Comparison of ENCODE assay signal across 22 cellular contexts in the genomic region with DNA sequence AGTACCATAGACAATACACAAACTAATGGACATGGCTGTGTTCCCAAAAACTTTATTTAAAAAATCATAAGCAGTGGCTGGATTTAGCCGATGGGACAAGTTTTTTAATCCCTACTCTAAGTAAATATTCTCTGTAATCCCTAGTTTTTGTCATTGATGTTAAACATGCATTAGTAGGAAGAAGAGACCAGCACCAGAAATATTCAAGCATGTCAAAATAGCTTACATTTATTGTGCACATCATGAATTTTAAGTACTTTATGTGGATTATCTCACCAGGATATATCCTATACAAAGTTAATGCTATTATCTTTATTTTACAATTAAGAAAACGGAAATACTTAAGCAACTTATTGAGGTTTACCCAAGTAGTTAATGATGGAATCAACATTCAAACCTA. TPM values are rescaled to one million over a fixed set of nuclear protein-coding genes. Genes with fewer than 3 reads are reported as not detected.
A peak's percentile ranks its signal among the peaks of the same experiment; 100 is the strongest.
DNase-seq lines count a peak whose midpoint lies in the region; ATAC-seq, FAIRE-seq and TF ChIP-seq lines count a peak whose summit lies in the region.
"Had no signal": no experiment of that assay in that cellular context is flagged by ENCODE, and none has a peak within 500 bp of the region (broad histone marks: within the 10 kb centered on the region; RNA-seq: fewer than 3 reads in every experiment).

No MANE protein-coding gene starts in this region.

- POLR2A ChIA-PET in A673 (lab: Charles Lee; ENCODE audit: low non-redundant PET) (no interaction called here), K562 (lab: Yijun Ruan, JAX) (interaction anchor here (1.0 to 1.1 kb wide), 2 partner anchors 10 to 12 kb away, joined by 3 read pairs; no protein-coding TSS in a partner anchor)

- no peak for TF ChIP-seq RAD21 in K562 (CRISPR knock-in tag; conservative IDR thresholded peaks at IDR 0.05 in 1 of 2, IDR thresholded peaks at IDR 0.05 in 1 of 2)

- no peak for TF ChIP-seq EP300 in K562 (IDR thresholded peaks at IDR 0.05; ENCODE audit: low read length)

- H3K4me1 ChIP-seq in A673 (ENCODE audit: insufficient read depth, low read length, poor library complexity, severe bottlenecking) (peaks cover 17% of the 10 kb centered on the region), K562 (replicated peaks in 1 of 2; ENCODE audit: control insufficient read depth in 2 of 2, insufficient read depth in 2 of 2, low read length in 2 of 2) (no peaks in the 10 kb centered on the region), spleen (no peaks in the 10 kb centered on the region)
- H3K4me1 ChIP-seq: A549, BE2C, BLaER1 had no signal

- no peaks in the 10 kb centered on the region for H3K27me3 Mint-ChIP-seq in osteocyte (ENCODE audit: unreplicated experiment)

- H3K9ac ChIP-seq in K562 (ENCODE audit: insufficient read depth in 1 of 2, low read depth in 2 of 2, low read length in 2 of 2): no peak overlapping the region
- H3K9ac ChIP-seq: BLaER1 had no signal

- H3K27ac Mint-ChIP-seq in osteocyte (ENCODE audit: unreplicated experiment): no peak overlapping the region
- H3K27ac Mint-ChIP-seq: CD14-positive monocyte; CD4-positive, alpha-beta memory T cell; CD4-positive, CD25-positive, alpha-beta regulatory T cell; CD8-positive, alpha-beta memory T cell had no signal

- H2AFZ ChIP-seq in K562 (ENCODE audit: low read depth, low read length): no peak overlapping the region

- H3K4me3 ChIP-seq in A673 (ENCODE audit: low read depth, low read length, poor library complexity, severe bottlenecking): no peak overlapping the region
- no peak overlapping the region for H3K4me3 ChIP-seq in K562
- no peak overlapping the region for H3K4me3 ChIP-seq in spleen
- H3K4me3 ChIP-seq: A549, BLaER1 had no signal

- H3K27ac ChIP-seq in A673 (ENCODE audit: low read depth, low read length, poor library complexity, severe bottlenecking) (no peak overlapping the region), K562 (ENCODE audit: extremely low read depth, low read depth, low read length) (no peak overlapping the region), spleen (no peak overlapping the region)
- H3K27ac ChIP-seq: A549, BLaER1 had no signal

- no peaks in the 10 kb centered on the region for H3K36me3 ChIP-seq in A673 (ENCODE audit: insufficient read depth, low read length, poor library complexity, severe bottlenecking)
- H3K36me3 ChIP-seq in K562 (ENCODE audit: control insufficient read depth, insufficient read depth, low read length): peaks cover 65% of the 10 kb centered on the region; the same call in 2 of the 3 replicates
- H3K36me3 ChIP-seq in spleen: no peaks in the 10 kb centered on the region
- H3K36me3 ChIP-seq: BLaER1 had no signal

- 77% methylated on average over 2 of the region's 2 CpGs for WGBS in K562 (ENCODE audit: insufficient coverage, low coverage, missing lambda C conversion rate)
- 88 to 96% (median 94%) methylated on average over 2 of the region's 2 CpGs for whole genome bisulfite sequencing in spleen, 5 donors

- H3K79me2 ChIP-seq in K562 (ENCODE audit: control insufficient read depth, insufficient read depth, low read length): no peaks in the 10 kb centered on the region

- no peaks in the 10 kb centered on the region for H3K4me1 Mint-ChIP-seq in osteocyte (ENCODE audit: unreplicated experiment)
- H3K4me1 Mint-ChIP-seq: CD4-positive, alpha-beta memory T cell; CD4-positive, CD25-positive, alpha-beta regulatory T cell; CD8-positive, alpha-beta memory T cell had no signal

- H3K36me3 Mint-ChIP-seq in osteocyte (ENCODE audit: unreplicated experiment): peaks cover 5% of the 10 kb centered on the region
- H3K36me3 Mint-ChIP-seq: CD14-positive monocyte; CD4-positive, alpha-beta memory T cell; CD4-positive, CD25-positive, alpha-beta regulatory T cell; CD8-positive, alpha-beta memory T cell had no signal

- H3K4me2 ChIP-seq in K562 (ENCODE audit: insufficient read depth, low read length): no peak overlapping the region
- H3K4me2 ChIP-seq: A549, BLaER1 had no signal

- peak; percentile 91 for DNase-seq in A673 (ENCODE audit: low spot score)
- DNase-seq in GM18507 (ENCODE audit: extremely low spot score, insufficient read length, low read depth): no peak
- no peak for DNase-seq in K562 (ENCODE audit: extremely low read depth in 1 of 4, low spot score in 3 of 4)
- DNase-seq in spleen: no peak
- DNase-seq in GM19239 (ENCODE audit: insufficient read length, low spot score): no peak
- no peak for DNase-seq in osteocyte (ENCODE audit: extremely low spot score, unreplicated experiment)
- DNase-seq: 8988T; ACHN; BE2C; C1 segment of cervical spinal cord; CD4-positive, alpha-beta memory T cell; CD4-positive, CD25-positive, alpha-beta regulatory T cell; CD8-positive, alpha-beta memory T cell; COR-L47; DMS79 treated with DMSO at 0.1 percent for 48 hours; GF-D8 had no signal

- CTCF ChIA-PET in A673 (lab: Charles Lee) (no interaction called here), K562 (lab: Yijun Ruan, JAX; ENCODE audit: low intra/inter-chr PET ratio) (no interaction called here)

- intact Hi-C loops in A673 (cut with micrococcal nuclease; ENCODE audit: unreplicated experiment): loop anchor here (5.0 kb wide), 1 partner anchor 54 kb away; a partner anchor contains a TSS
- intact Hi-C loops in K562 (cut with micrococcal nuclease): no loop called here
- intact Hi-C loops in spleen (cut with DNase I; ENCODE audit: low total_unique reads): no loop called here

- in situ Hi-C loops in K562 (cut with MboI): no loop called here

- no peaks in the 10 kb centered on the region for H4K20me1 ChIP-seq in K562 (replicated peaks; ENCODE audit: control insufficient read depth, insufficient read depth, low read length)
- H4K20me1 ChIP-seq: BLaER1 had no signal

- no peaks in the 10 kb centered on the region for H3K9me1 ChIP-seq in K562 (ENCODE audit: control insufficient read depth, insufficient read depth, low read length)

- H3K9me3 ChIP-seq in A673 (ENCODE audit: low read depth, low read length, poor library complexity, severe bottlenecking) (no peaks in the 10 kb centered on the region), K562 (replicated peaks; ENCODE audit: control insufficient read depth, insufficient read depth, low read depth, low read length) (no peaks in the 10 kb centered on the region), spleen (no peaks in the 10 kb centered on the region)
- H3K9me3 ChIP-seq: A549, BE2C, BLaER1 had no signal

- TF ChIP-seq CTCF in A673 (conservative IDR thresholded peaks at IDR 0.05; ENCODE audit: low read depth, low read length) (no peak), K562 (IDR thresholded peaks at IDR 0.05 in 2 of 3, conservative IDR thresholded peaks at IDR 0.05 in 1 of 3; ENCODE audit: insufficient read depth in 2 of 3, low read depth in 1 of 3, low read length in 3 of 3) (no peak), spleen (IDR thresholded peaks at IDR 0.05 in 8 of 11, conservative IDR thresholded peaks at IDR 0.05 in 3 of 11) (no peak), osteocyte (IDR thresholded peaks at IDR 0.05) (no peak)

- H3K27me3 ChIP-seq in A673 (replicated peaks; ENCODE audit: insufficient read depth, low read depth, low read length, poor library complexity) (peaks cover 87% of the 10 kb centered on the region), K562 (ENCODE audit: control insufficient read depth in 2 of 2, insufficient read depth in 2 of 2, low read length in 2 of 2) (no peaks in the 10 kb centered on the region), spleen (replicated peaks in 1 of 7) (no peaks in the 10 kb centered on the region)
- H3K27me3 ChIP-seq: BE2C, BLaER1 had no signal

- H3K9me3 Mint-ChIP-seq in osteocyte (ENCODE audit: unreplicated experiment): peaks cover 3% of the 10 kb centered on the region
- H3K9me3 Mint-ChIP-seq: CD8-positive, alpha-beta memory T cell had no signal

- ATAC-seq in K562 (no peak), HG03280 (IDR thresholded peaks at IDR 0.05; ENCODE audit: unreplicated experiment) (no peak)
- ATAC-seq: A549 had no signal

- no TSS peak for BruUV-seq in A673 (replicated peaks; lab: Mats Ljungman, UMichigan)
- no TSS peak for BruUV-seq in K562 (replicated peaks; lab: Mats Ljungman, UMichigan)

- TF ChIP-seq POLR2A in K562 (conservative IDR thresholded peaks at IDR 0.05) (no peak), spleen (IDR thresholded peaks at IDR 0.05) (no peak)

- no peak overlapping the region for H3K4me3 Mint-ChIP-seq in osteocyte (ENCODE audit: unreplicated experiment)
- H3K4me3 Mint-ChIP-seq: CD14-positive monocyte; CD4-positive, alpha-beta memory T cell; CD4-positive, CD25-positive, alpha-beta regulatory T cell; CD8-positive, alpha-beta memory T cell had no signal

- FAIRE-seq in GM18507 (lab: Jason Lieb, UNC) (peak; percentile 29), K562 (lab: Jason Lieb, UNC) (no peak), GM19239 (lab: Jason Lieb, UNC) (no peak)
- FAIRE-seq: A549, G401.6, GM12892 had no signal

RNA-seq across cellular contexts. Expression of a gene that starts 46.0 kb away (rescaled TPM):
- total RNA-seq in A673 (2021) (3.8 and 4.9 TPM in 2 replicates), K562 (2014; rRNA removed) (13.0 and 14.3 TPM in 2 replicates), K562 (2014; rRNA removed; fragmentation: Illumina TruSeq; extraction: Trizol) (35.8 and 37.0 TPM in 2 replicates), K562 (2015; rRNA removed; fragmentation: Illumina TruSeq; extraction: Trizol) (26.8 and 28.6 TPM in 2 replicates), K562 (2021) (28.9 and 33.9 TPM in 2 replicates), spleen (1 to 10 TPM in 6 of 7 donors, under 1 TPM in 1; 0.83 to 4.1 (median 3.5) TPM), osteocyte (1.7 and 2.5 TPM in 2 replicates)
- 11.5 and 22.5 TPM in 2 replicates for total RNA-seq in K562 (2011; cell fraction: chromatin; rRNA removed; ENCODE audit: low replicate concordance)
- 7.8 and 8.2 TPM in 2 replicates for total RNA-seq in K562 (2011; cell fraction: nucleolus; rRNA removed)
- 9.5 and 13.7 TPM in 2 replicates for total RNA-seq in K562 (2011; cell fraction: nucleoplasm; rRNA removed)
- polyA plus RNA-seq in K562 (2011; rRNA removed) (10.9 and 15.4 TPM in 2 replicates), K562 (2014; fragmentation: Illumina TruSeq; extraction: Trizol) (23.4 and 31.8 TPM in 2 replicates), K562 (2014; fragmentation: Nextera tagmentation; extraction: Ambion mirVana) (10 to 100 TPM; 15.6 to 21.7 TPM), K562 (2014; rRNA removed) (12.3 and 14.6 TPM in 2 replicates), spleen (under 1 TPM; 0.13 to 0.51 (median 0.24) TPM)
- polyA plus RNA-seq in K562 (2011; cell fraction: cytosol; rRNA removed): 4.6 and 5.5 TPM in 2 replicates
- polyA plus RNA-seq in K562 (2011; cell fraction: nucleus; rRNA removed): 3.5 and 3.6 TPM in 2 replicates
- polyA plus RNA-seq in K562 (2012): 9.6 and 18.6 TPM in 2 replicates
- 32.8 and 34.1 TPM in 2 replicates for polyA minus RNA-seq in K562 (2011; rRNA and poly(A)+ RNA removed)
- polyA minus RNA-seq in K562 (2011; cell fraction: cytosol; rRNA and poly(A)+ RNA removed): 8.8 and 16.9 TPM in 2 replicates
- 9.8 and 15.9 TPM in 2 replicates for polyA minus RNA-seq in K562 (2011; cell fraction: nucleus; rRNA and poly(A)+ RNA removed)
- total RNA-seq: CD4-positive, alpha-beta memory T cell; CD4-positive, CD25-positive, alpha-beta regulatory T cell had no signal
- polyA plus RNA-seq: CD4-positive, alpha-beta memory T cell; CD4-positive, CD25-positive, alpha-beta regulatory T cell; CD8-positive, alpha-beta memory T cell had no signal

RNA-seq across cellular contexts. Expression of a gene that starts 52.6 kb away (rescaled TPM):
- 46.9 and 52.4 TPM in 2 replicates for total RNA-seq in A673 (2021)
- 40.2 and 172 TPM in 2 replicates for total RNA-seq in K562 (2011; cell fraction: chromatin; rRNA removed; ENCODE audit: low replicate concordance)
- 22.8 and 32.2 TPM in 2 replicates for total RNA-seq in K562 (2011; cell fraction: nucleolus; rRNA removed)
- 38.0 and 43.7 TPM in 2 replicates for total RNA-seq in K562 (2011; cell fraction: nucleoplasm; rRNA removed)
- 48.7 and 54.3 TPM in 2 replicates for total RNA-seq in K562 (2014; rRNA removed)
- total RNA-seq in K562 (2014; rRNA removed; fragmentation: Illumina TruSeq; extraction: Trizol): 55.0 and 60.6 TPM in 2 replicates
- 49.1 and 53.6 TPM in 2 replicates for total RNA-seq in K562 (2015; rRNA removed; fragmentation: Illumina TruSeq; extraction: Trizol)
- total RNA-seq in K562 (2021): 41.3 and 46.8 TPM in 2 replicates
- 75.0 and 95.3 TPM in 2 replicates for polyA plus RNA-seq in K562 (2011; rRNA removed)
- polyA plus RNA-seq in K562 (2011; cell fraction: cytosol; rRNA removed): 13.9 and 28.8 TPM in 2 replicates
- polyA plus RNA-seq in K562 (2011; cell fraction: nucleus; rRNA removed): 113 and 177 TPM in 2 replicates
- 24.9 and 27.7 TPM in 2 replicates for polyA plus RNA-seq in K562 (2012)
- polyA plus RNA-seq in K562 (2014; fragmentation: Illumina TruSeq; extraction: Trizol): 56.8 and 61.7 TPM in 2 replicates
- polyA plus RNA-seq in K562 (2014; fragmentation: Nextera tagmentation; extraction: Ambion mirVana): 10 to 100 TPM; 16.2 to 27.4 TPM
- 72.0 and 93.8 TPM in 2 replicates for polyA plus RNA-seq in K562 (2014; rRNA removed)
- polyA minus RNA-seq in K562 (2011; rRNA and poly(A)+ RNA removed): 70.6 and 87.8 TPM in 2 replicates
- 17.6 and 19.2 TPM in 2 replicates for polyA minus RNA-seq in K562 (2011; cell fraction: cytosol; rRNA and poly(A)+ RNA removed)
- polyA minus RNA-seq in K562 (2011; cell fraction: nucleus; rRNA and poly(A)+ RNA removed): 45.9 and 88.3 TPM in 2 replicates
- total RNA-seq in spleen: 10 to 100 TPM in 1 of 7 donors, 1 to 10 TPM in 6; 2.3 to 10.4 (median 5.1) TPM
- polyA plus RNA-seq in spleen: 1 to 10 TPM; 1.9 to 4.0 (median 2.8) TPM
- 3.7 and 5.7 TPM in 2 replicates for total RNA-seq in osteocyte
